7 cellular contexts compared by ENCODE assay signal in genomic region chr7:149126662-149127321, GRCh38. TPM values are rescaled to one million over a fixed set of nuclear protein-coding genes. Genes with fewer than 3 reads are reported as not detected.
DNase-seq lines count a peak whose midpoint lies in the region; ATAC-seq and TF ChIP-seq lines count a peak whose summit lies in the region.

No MANE protein-coding gene starts in this region.

- POLR2A ChIA-PET in activated CD4-positive, alpha-beta T cell treated with anti-CD3 and anti-CD28 coated beads, Interleukin-2, amount 10 ng/mL, durations not matched to agents 7 days and 5 days (lab: Charles Lee): interaction anchor here (0.7 kb wide), 1 partner anchor 296 kb away, joined by 4 read pairs; no protein-coding TSS in a partner anchor

- peak overlapping the region; percentile 77 for H4K8ac ChIP-seq in mesenchymal stem cell (ENCODE audit: low read length)

- no peaks in the 10 kb centered on the region for H3K9me3 ChIP-seq in ectodermal cell (ENCODE audit: control insufficient read depth, low read length)
- H3K9me3 ChIP-seq in mesenchymal stem cell (ENCODE audit: control insufficient read depth, low read length): peaks cover 8% of the 10 kb centered on the region

- H3K14ac ChIP-seq in mesenchymal stem cell (ENCODE audit: low read length in 2 of 2): peak overlapping the region in 1 of 2 experiments; percentile 50

- H2BK15ac ChIP-seq in mesenchymal stem cell (ENCODE audit: low read depth, poor library complexity, severe bottlenecking): peak overlapping the region; percentile 86

- peak overlapping the region; percentile 55 to 92 for H3K4ac ChIP-seq in mesenchymal stem cell (ENCODE audit: low read depth in 1 of 2, low read length in 2 of 2)

- peak overlapping the region; percentile 84 to 98 for H3K18ac ChIP-seq in mesenchymal stem cell (ENCODE audit: low read depth in 1 of 2, low read length in 2 of 2)

- no peak overlapping the region for H2BK12ac ChIP-seq in mesenchymal stem cell (ENCODE audit: low read length in 2 of 2)

- H3K4me3 ChIP-seq in ectodermal cell (ENCODE audit: insufficient read depth, low read depth, low read length): peak overlapping the region; percentile 99
- H3K4me3 ChIP-seq in mesenchymal stem cell (ENCODE audit: insufficient read depth in 1 of 2, low read depth in 1 of 2, low read length in 2 of 2): peak overlapping the region; percentile 87 to 100

- peak overlapping the region; percentile 77 for H2BK5ac ChIP-seq in mesenchymal stem cell (ENCODE audit: low read depth, low read length, poor library complexity, severe bottlenecking)

- ATAC-seq in GM18505 (IDR thresholded peaks at IDR 0.05; ENCODE audit: unreplicated experiment): peak; percentile 43
- peak; percentile 49 for ATAC-seq in HG02642 (IDR thresholded peaks at IDR 0.05; ENCODE audit: poor library complexity, unreplicated experiment)

- peak overlapping the region; percentile 94 for H2BK120ac ChIP-seq in mesenchymal stem cell (ENCODE audit: low read depth, low read length)

- H3K4me1 ChIP-seq in ectodermal cell (ENCODE audit: control insufficient read depth, insufficient read depth, low read length) (no peaks in the 10 kb centered on the region), mesenchymal stem cell (ENCODE audit: control insufficient read depth, insufficient read depth, low read depth, low read length) (peaks cover 3% of the 10 kb centered on the region)

- no peaks in the 10 kb centered on the region for H3K27me3 Mint-ChIP-seq in activated CD4-positive, alpha-beta T cell treated with anti-CD3 and anti-CD28 coated beads, Interleukin-2, amount 10 ng/mL, durations not matched to agents 7 days and 5 days

- peak overlapping the region; percentile 97 for H3K4me3 Mint-ChIP-seq in activated CD4-positive, alpha-beta T cell treated with anti-CD3 and anti-CD28 coated beads, Interleukin-2, amount 10 ng/mL, durations not matched to agents 7 days and 5 days

- peak overlapping the region; percentile 98 for H3K9ac ChIP-seq in mesenchymal stem cell (ENCODE audit: low read length)

- H3K9me3 Mint-ChIP-seq in activated CD4-positive, alpha-beta T cell treated with anti-CD3 and anti-CD28 coated beads, Interleukin-2, amount 10 ng/mL, durations not matched to agents 7 days and 5 days: peaks cover 7% of the 10 kb centered on the region

- peak; percentile 20 for TF ChIP-seq POLR2A in GM18505 (IDR thresholded peaks at IDR 0.05; ENCODE audit: borderline replicate concordance, extremely low read depth, insufficient read depth, insufficient read length)

- peak overlapping the region; percentile 99 for H3K27ac Mint-ChIP-seq in activated CD4-positive, alpha-beta T cell treated with anti-CD3 and anti-CD28 coated beads, Interleukin-2, amount 10 ng/mL, durations not matched to agents 7 days and 5 days

- DNase-seq in NCI-H146 treated with DMSO at 0.1 percent for 48 hours (lab: John Stamatoyannopoulos, UW; ENCODE audit: unreplicated experiment) (peak; percentile 37), mesenchymal stem cell (no peak)
- peak; percentile 61 for DNase-seq in activated CD4-positive, alpha-beta T cell treated with anti-CD3 and anti-CD28 coated beads, Interleukin-2, amount 10 ng/mL, durations not matched to agents 7 days and 5 days
- peak; percentile 64 for DNase-seq in stimulated activated CD8-positive, alpha-beta memory T cell treated with anti-CD3 and anti-CD28 coated beads, Interleukin-12 subunit alpha, Interleukin-12 subunit beta, amount 100 ng/mL, for 4 hours (ENCODE audit: low read depth)

- peaks cover 13% of the 10 kb centered on the region for H3K79me1 ChIP-seq in mesenchymal stem cell (replicated peaks; ENCODE audit: low read length, poor library complexity, severe bottlenecking)

- no peak overlapping the region for H3K23ac ChIP-seq in mesenchymal stem cell (ENCODE audit: low read length in 2 of 2)

- peak overlapping the region; percentile 60 for H2AFZ ChIP-seq in mesenchymal stem cell (ENCODE audit: low read depth, low read length)

- H3K4me1 Mint-ChIP-seq in activated CD4-positive, alpha-beta T cell treated with anti-CD3 and anti-CD28 coated beads, Interleukin-2, amount 10 ng/mL, durations not matched to agents 7 days and 5 days: peaks cover 25% of the 10 kb centered on the region

- no peak overlapping the region for H3K27ac ChIP-seq in ectodermal cell (ENCODE audit: insufficient read depth, low read depth, low read length, poor library complexity, severe bottlenecking)
- H3K27ac ChIP-seq in mesenchymal stem cell (ENCODE audit: low read length, poor library complexity, severe bottlenecking): peak overlapping the region; percentile 87

- peak overlapping the region; percentile 65 for H4K91ac ChIP-seq in mesenchymal stem cell (ENCODE audit: low read length)

- WGBS in ectodermal cell, 2 experiments: 0 to 1% methylated on average over 48 of the region's 48 CpGs
- WGBS in mesenchymal stem cell: under 1% methylated on average over 36 of the region's 48 CpGs

- CTCF ChIA-PET in activated CD4-positive, alpha-beta T cell treated with anti-CD3 and anti-CD28 coated beads, Interleukin-2, amount 10 ng/mL, durations not matched to agents 7 days and 5 days (lab: Charles Lee): interaction anchor here (0.6 to 3.0 kb wide), 10 partner anchors 9 to 302 kb away, joined by 3 to 31 read pairs (median 3); partner anchors contain the start of genes ZNF398 and ZNF783

- no peaks in the 10 kb centered on the region for H3K27me3 ChIP-seq in ectodermal cell (ENCODE audit: control insufficient read depth, insufficient read depth, low read length, poor library complexity, severe bottlenecking)
- no peaks in the 10 kb centered on the region for H3K27me3 ChIP-seq in mesenchymal stem cell (ENCODE audit: control insufficient read depth in 1 of 2, insufficient read depth in 1 of 2, low read length in 2 of 2)

- H3K36me3 Mint-ChIP-seq in activated CD4-positive, alpha-beta T cell treated with anti-CD3 and anti-CD28 coated beads, Interleukin-2, amount 10 ng/mL, durations not matched to agents 7 days and 5 days (ENCODE audit: low read depth): peaks cover 36% of the 10 kb centered on the region

- H3K36me3 ChIP-seq in ectodermal cell (ENCODE audit: control insufficient read depth, insufficient read depth, low read length) (peaks cover 6% of the 10 kb centered on the region), mesenchymal stem cell (ENCODE audit: control insufficient read depth in 1 of 2, insufficient read depth in 2 of 2, low read depth in 1 of 2, low read length in 2 of 2) (peaks cover 10 to 20% of the 10 kb centered on the region in 2 experiments)

- H2AK5ac ChIP-seq in mesenchymal stem cell (ENCODE audit: low read length, severe bottlenecking): no peak overlapping the region

- H3K4me2 ChIP-seq in mesenchymal stem cell (ENCODE audit: low read length, poor library complexity, severe bottlenecking): peak overlapping the region; percentile 49

RNA-seq across cellular contexts. Expression of gene ZNF425, which starts 0.7 kb away (rescaled TPM):
- total RNA-seq in activated CD4-positive, alpha-beta T cell treated with anti-CD3 and anti-CD28 coated beads, Interleukin-2, amount 10 ng/mL, durations not matched to agents 7 days and 5 days: 1 to 10 TPM in 1 of 2 experiments, under 1 TPM in 1; 0.67 to 1.0 TPM
- polyA plus RNA-seq in ectodermal cell (2013, experiment 1 of 4): 6.2 TPM
- 7.8 TPM for polyA plus RNA-seq in ectodermal cell (2013, experiment 2 of 4)
- polyA plus RNA-seq in ectodermal cell (2013, experiment 3 of 4): 4.9 TPM
- polyA plus RNA-seq in ectodermal cell (2013, experiment 4 of 4): 4.8 TPM
- 2.2 TPM for polyA plus RNA-seq in mesenchymal stem cell (2013, experiment 1 of 2)
- polyA plus RNA-seq in mesenchymal stem cell (2013, experiment 2 of 2): 2.2 TPM

RNA-seq across cellular contexts. Expression of gene ZNF398, which starts 20.5 kb away (rescaled TPM):
- 10 to 100 TPM; 15.3 to 17.1 TPM for total RNA-seq in activated CD4-positive, alpha-beta T cell treated with anti-CD3 and anti-CD28 coated beads, Interleukin-2, amount 10 ng/mL, durations not matched to agents 7 days and 5 days
- 10.8 TPM for polyA plus RNA-seq in ectodermal cell (2013, experiment 1 of 4)
- polyA plus RNA-seq in ectodermal cell (2013, experiment 2 of 4): 11.6 TPM
- 8.6 TPM for polyA plus RNA-seq in ectodermal cell (2013, experiment 3 of 4)
- polyA plus RNA-seq in ectodermal cell (2013, experiment 4 of 4): 10.3 TPM
- 7.4 TPM for polyA plus RNA-seq in mesenchymal stem cell (2013, experiment 1 of 2)
- polyA plus RNA-seq in mesenchymal stem cell (2013, experiment 2 of 2): 7.0 TPM

RNA-seq across cellular contexts. Expression of gene ZNF786, which starts 36.3 kb away (rescaled TPM):
- 1 to 10 TPM; 7.7 to 8.1 TPM for total RNA-seq in activated CD4-positive, alpha-beta T cell treated with anti-CD3 and anti-CD28 coated beads, Interleukin-2, amount 10 ng/mL, durations not matched to agents 7 days and 5 days
- 13.2 TPM for polyA plus RNA-seq in ectodermal cell (2013, experiment 1 of 4)
- polyA plus RNA-seq in ectodermal cell (2013, experiment 2 of 4): 11.4 TPM
- polyA plus RNA-seq in ectodermal cell (2013, experiment 3 of 4): 10.4 TPM
- polyA plus RNA-seq in ectodermal cell (2013, experiment 4 of 4): 12.0 TPM
- polyA plus RNA-seq in mesenchymal stem cell (2013, experiment 1 of 2): 3.4 TPM
- 3.3 TPM for polyA plus RNA-seq in mesenchymal stem cell (2013, experiment 2 of 2)
